In the genomic region with DNA sequence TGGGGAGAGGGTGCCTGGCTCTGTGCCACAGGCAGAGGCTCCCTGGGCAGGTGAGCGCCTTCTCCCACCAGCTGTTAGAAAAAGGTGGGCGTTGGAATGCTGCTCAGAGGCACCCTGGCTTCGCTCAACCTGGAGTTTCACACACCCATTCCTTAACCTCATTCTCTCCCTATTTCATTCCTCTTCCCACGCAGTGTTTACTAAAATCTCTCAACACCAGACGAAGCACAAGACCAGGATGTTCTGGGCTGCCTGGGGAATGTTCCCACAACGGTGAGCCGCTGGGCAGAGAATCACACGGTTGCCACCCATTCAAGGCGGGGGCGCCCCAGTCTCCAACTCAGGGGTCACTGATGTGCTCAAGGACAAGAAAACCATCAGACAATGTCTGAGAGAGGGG, we compare ENCODE assay signal across 34 cellular contexts.
"Had no signal": no experiment of that assay in that cellular context is flagged by ENCODE, and none has a peak within 500 bp of the region (broad histone marks: within the 10 kb centered on the region; RNA-seq: fewer than 3 reads in every experiment).

No MANE protein-coding gene starts in this region.

- H3K27me3 ChIP-seq: adrenal gland, esophagus squamous epithelium, gastroesophageal sphincter had no signal

- H3K4me3 ChIP-seq: adrenal gland, esophagus squamous epithelium, gastroesophageal sphincter had no signal

- H3K4me1 Mint-ChIP-seq: activated B cell treated with CpG ODN at 0.5 μM for 24 hours; activated CD4-positive, alpha-beta T cell treated with anti-CD3 and anti-CD28 coated beads, Interleukin-2, amount 10 ng/mL, durations not matched to agents 24 days and 14 days; activated CD8-positive, alpha-beta memory T cell treated with anti-CD3 and anti-CD28 coated beads, Interleukin-2, amount 10 ng/mL, durations not matched to agents 7 days and 5 days; activated naive CD4-positive, alpha-beta T cell treated with anti-CD3 and anti-CD28 coated beads, Interleukin-2, amount 50 U/mL, for 24 hours; activated naive CD8-positive, alpha-beta T cell treated with anti-CD3 and anti-CD28 coated beads for 36 hours; activated naive CD8-positive, alpha-beta T cell treated with anti-CD3 and anti-CD28 coated beads, Interleukin-2, amount 50 U/mL, for 24 hours; brain; T-helper 17 cell had no signal

- H3K27ac ChIP-seq: adrenal gland, esophagus squamous epithelium, gastroesophageal sphincter, WERI-Rb-1 had no signal

- H3K9me3 ChIP-seq: adrenal gland, esophagus squamous epithelium, gastroesophageal sphincter had no signal

- H3K36me3 Mint-ChIP-seq: activated CD4-positive, alpha-beta memory T cell treated with anti-CD3 and anti-CD28 coated beads for 36 hours; activated CD8-positive, alpha-beta memory T cell treated with anti-CD3 and anti-CD28 coated beads, Interleukin-2, amount 10 ng/mL, durations not matched to agents 7 days and 5 days; activated naive CD8-positive, alpha-beta T cell treated with anti-CD3 and anti-CD28 coated beads for 36 hours; brain had no signal

- H3K9me3 Mint-ChIP-seq: activated B cell treated with CpG ODN at 0.5 μM for 24 hours; activated CD4-positive, alpha-beta memory T cell treated with anti-CD3 and anti-CD28 coated beads for 36 hours; activated CD4-positive, alpha-beta T cell treated with anti-CD3 and anti-CD28 coated beads, Interleukin-2, amount 10 ng/mL, durations not matched to agents 24 days and 14 days; activated naive CD4-positive, alpha-beta T cell treated with anti-CD3 and anti-CD28 coated beads for 36 hours; activated naive CD4-positive, alpha-beta T cell treated with anti-CD3 and anti-CD28 coated beads, Interleukin-2, amount 50 U/mL, for 24 hours; activated naive CD8-positive, alpha-beta T cell treated with anti-CD3 and anti-CD28 coated beads for 36 hours; activated naive CD8-positive, alpha-beta T cell treated with anti-CD3 and anti-CD28 coated beads, Interleukin-2, amount 50 U/mL, for 24 hours; activated T-helper 1 cell treated with anti-CD3 and anti-CD28 coated beads, Interleukin-12 subunit alpha, Interleukin-12 subunit beta, Interleukin-2, Interleukin-4 antibody, amounts not matched to agents 30 ng/mL and 10 ng/mL and 1 ng/mL, durations not matched to agents 14 hours and 24 hours and 36 hours; activated T-helper 2 cell treated with anti-CD3 and anti-CD28 coated beads, Interferon-gamma antibody, Interleukin-2, Interleukin-4, amounts not matched to agents 10 μg/mL and 5 μg/mL and 100 μg/mL, durations not matched to agents 14 hours and 24 hours and 36 hours; brain; endodermal cell; T-helper 2 cell treated with Interferon-gamma antibody and Interleukin-4, amounts not matched to agents 5 μg/mL and 100 μg/mL, for 36 hours had no signal

- H3K4me3 Mint-ChIP-seq: activated B cell treated with CpG ODN at 0.5 μM for 24 hours; activated CD4-positive, alpha-beta memory T cell treated with anti-CD3 and anti-CD28 coated beads for 36 hours; activated CD4-positive, alpha-beta T cell treated with anti-CD3 and anti-CD28 coated beads, Interleukin-2, amount 10 ng/mL, durations not matched to agents 24 days and 14 days; activated CD8-positive, alpha-beta memory T cell treated with anti-CD3 and anti-CD28 coated beads, Interleukin-2, amount 10 ng/mL, durations not matched to agents 7 days and 5 days; activated CD8-positive, alpha-beta T cell treated with anti-CD3 and anti-CD28 coated beads, Interleukin-2, amount 10 ng/mL, durations not matched to agents 7 days and 5 days; activated naive CD4-positive, alpha-beta T cell treated with anti-CD3 and anti-CD28 coated beads for 36 hours; activated naive CD4-positive, alpha-beta T cell treated with anti-CD3 and anti-CD28 coated beads, Interleukin-2, amount 50 U/mL, for 24 hours; activated naive CD8-positive, alpha-beta T cell treated with anti-CD3 and anti-CD28 coated beads for 36 hours; activated naive CD8-positive, alpha-beta T cell treated with anti-CD3 and anti-CD28 coated beads, Interleukin-2, amount 50 U/mL, for 24 hours; activated T-helper 1 cell treated with anti-CD3 and anti-CD28 coated beads, Interleukin-12 subunit alpha, Interleukin-12 subunit beta, Interleukin-2, Interleukin-4 antibody, amounts not matched to agents 30 ng/mL and 10 ng/mL and 1 ng/mL, durations not matched to agents 14 hours and 24 hours and 36 hours; brain; endodermal cell; T-helper 17 cell; T-helper 2 cell treated with Interferon-gamma antibody and Interleukin-4, amounts not matched to agents 5 μg/mL and 100 μg/mL, for 36 hours had no signal

- ATAC-seq: activated CD4-positive, CD25-positive, alpha-beta regulatory T cell treated with anti-CD3 and anti-CD28 coated beads, Interleukin-2, amount 50 U/mL, for 24 hours; activated CD8-positive, alpha-beta memory T cell treated with anti-CD3 and anti-CD28 coated beads, Interleukin-2, amount 10 ng/mL, durations not matched to agents 7 days and 5 days; activated CD8-positive, alpha-beta T cell treated with anti-CD3 and anti-CD28 coated beads, Interleukin-2, amount 10 ng/mL, durations not matched to agents 7 days and 5 days; activated naive CD8-positive, alpha-beta T cell treated with anti-CD3 and anti-CD28 coated beads, Interleukin-2, amount 50 U/mL, for 24 hours; gastroesophageal sphincter; T-helper 17 cell had no signal

- H3K27me3 Mint-ChIP-seq: activated CD4-positive, alpha-beta memory T cell treated with anti-CD3 and anti-CD28 coated beads for 36 hours; activated naive CD4-positive, alpha-beta T cell treated with anti-CD3 and anti-CD28 coated beads, Interleukin-2, amount 50 U/mL, for 24 hours; activated naive CD8-positive, alpha-beta T cell treated with anti-CD3 and anti-CD28 coated beads for 36 hours; activated naive CD8-positive, alpha-beta T cell treated with anti-CD3 and anti-CD28 coated beads, Interleukin-2, amount 50 U/mL, for 24 hours had no signal

- H3K27ac Mint-ChIP-seq: activated B cell treated with CpG ODN at 0.5 μM for 24 hours; activated CD4-positive, alpha-beta memory T cell treated with anti-CD3 and anti-CD28 coated beads for 36 hours; activated CD4-positive, alpha-beta T cell treated with anti-CD3 and anti-CD28 coated beads, Interleukin-2, amount 10 ng/mL, durations not matched to agents 24 days and 14 days; activated CD8-positive, alpha-beta memory T cell treated with anti-CD3 and anti-CD28 coated beads, Interleukin-2, amount 10 ng/mL, durations not matched to agents 7 days and 5 days; activated CD8-positive, alpha-beta T cell treated with anti-CD3 and anti-CD28 coated beads, Interleukin-2, amount 10 ng/mL, durations not matched to agents 7 days and 5 days; activated naive CD4-positive, alpha-beta T cell treated with anti-CD3 and anti-CD28 coated beads for 36 hours; activated naive CD4-positive, alpha-beta T cell treated with anti-CD3 and anti-CD28 coated beads, Interleukin-2, amount 50 U/mL, for 24 hours; activated naive CD8-positive, alpha-beta T cell treated with anti-CD3 and anti-CD28 coated beads for 36 hours; activated naive CD8-positive, alpha-beta T cell treated with anti-CD3 and anti-CD28 coated beads, Interleukin-2, amount 50 U/mL, for 24 hours; activated T-helper 1 cell treated with anti-CD3 and anti-CD28 coated beads, Interleukin-12 subunit alpha, Interleukin-12 subunit beta, Interleukin-2, Interleukin-4 antibody, amounts not matched to agents 30 ng/mL and 10 ng/mL and 1 ng/mL, durations not matched to agents 14 hours and 24 hours and 36 hours; activated T-helper 2 cell treated with anti-CD3 and anti-CD28 coated beads, Interferon-gamma antibody, Interleukin-2, Interleukin-4, amounts not matched to agents 10 μg/mL and 5 μg/mL and 100 μg/mL, durations not matched to agents 14 hours and 24 hours and 36 hours; brain; endodermal cell; T-helper 17 cell; T-helper 2 cell treated with Interferon-gamma antibody and Interleukin-4, amounts not matched to agents 5 μg/mL and 100 μg/mL, for 36 hours had no signal

- H3K4me1 ChIP-seq: adrenal gland, esophagus squamous epithelium, gastroesophageal sphincter had no signal

- H3K36me3 ChIP-seq: adrenal gland, gastroesophageal sphincter, WERI-Rb-1 had no signal

- DNase-seq: activated B cell treated with CpG ODN at 0.5 μM for 24 hours; activated CD4-positive, alpha-beta memory T cell treated with anti-CD3 and anti-CD28 coated beads for 36 hours; activated CD4-positive, alpha-beta T cell treated with anti-CD3 and anti-CD28 coated beads, Interleukin-2, amount 10 ng/mL, durations not matched to agents 24 days and 14 days; activated CD8-positive, alpha-beta memory T cell treated with anti-CD3 and anti-CD28 coated beads, Interleukin-2, amount 10 ng/mL, durations not matched to agents 7 days and 5 days; activated CD8-positive, alpha-beta memory T cell treated with anti-CD3 and anti-CD28 coated beads, Interleukin-2, amount 50 U/mL, for 4 hours; activated CD8-positive, alpha-beta T cell treated with anti-CD3 and anti-CD28 coated beads, Interleukin-2, amount 10 ng/mL, durations not matched to agents 7 days and 5 days; activated effector memory CD4-positive, alpha-beta T cell treated with anti-CD3 and anti-CD28 coated beads, Interleukin-2, amount 50 U/mL, for 16 hours; activated naive CD4-positive, alpha-beta T cell treated with anti-CD3 and anti-CD28 coated beads for 36 hours; activated naive CD8-positive, alpha-beta T cell treated with anti-CD3 and anti-CD28 coated beads for 36 hours; activated naive CD8-positive, alpha-beta T cell treated with anti-CD3 and anti-CD28 coated beads, Interleukin-2, amount 50 U/mL, for 24 hours; activated T-cell treated with anti-CD3 and anti-CD28 coated beads, Interleukin-2, amount 50 U/mL, for 1 hour; activated T-cell treated with anti-CD3 and anti-CD28 coated beads, Interleukin-2, amount 50 U/mL, for 48 hours; adrenal gland; amygdala; aorta; caudate nucleus; cortex of kidney; dermis blood vessel endothelial cell; effector CD8-positive, alpha-beta T cell; endodermal cell; esophagus squamous epithelium; foreskin melanocyte; head of caudate nucleus; T-helper 1 cell; T-helper 17 cell; T1000; WERI-Rb-1 had no signal
